In genomic region chr2:65170541-65171477, GRCh38 we compare ENCODE assay signal across 1 cellular context.
TF ChIP-seq lines count a peak whose summit lies in the region.
"Not testable (repeated sequence)": the region's sequence is repeated elsewhere in the genome, so short reads cannot be mapped to it uniquely, and the experiment has no call there.

No MANE protein-coding gene starts in this region.

TF ChIP-seq in HepG2, 621 proteins besides CTCF, POLR2A, EP300 and RAD21 (continues in another document):
- TF ChIP-seq MAFK (conservative IDR thresholded peaks at IDR 0.05 in 1 of 2, IDR thresholded peaks at IDR 0.05 in 1 of 2; ENCODE audit: low read length in 2 of 2), result peak in 1 of 2 experiments; percentile 56; a peak in 1 of 4 replicates
- 0 out of 2 replicates have a peak, but pooled peaks have one; percentile 7 for TF ChIP-seq ARID3A (IDR thresholded peaks at IDR 0.05; ENCODE audit: low read depth, low read length)
- not testable (repeated sequence) for TF ChIP-seq SOX6 (IDR thresholded peaks at IDR 0.05); CREM (CRISPR knock-in tag; IDR thresholded peaks at IDR 0.05); CREB1 (IDR thresholded peaks at IDR 0.05)
- TF ChIP-seq SOX6 (CRISPR knock-in tag; IDR thresholded peaks at IDR 0.05), result peak; percentile 64
- TF ChIP-seq GATAD2A (CRISPR knock-in tag; IDR thresholded peaks at IDR 0.05), result peak; percentile 68
- 0 out of 2 replicates have a peak, but pooled peaks have one; percentile 42 for TF ChIP-seq HOXA5 (CRISPR knock-in tag; IDR thresholded peaks at IDR 0.05)
- 0 out of 2 replicates have a peak, but pooled peaks have one; percentile 23 for TF ChIP-seq MIER3 (CRISPR knock-in tag; IDR thresholded peaks at IDR 0.05; ENCODE audit: borderline replicate concordance)
- peak; percentile 43; the same call in 1 of the 2 replicates for TF ChIP-seq DPF2 (CRISPR knock-in tag; IDR thresholded peaks at IDR 0.05; ENCODE audit: borderline replicate concordance, low read depth)
- peak; percentile 27; the same call in 1 of the 2 replicates for TF ChIP-seq CREM (IDR thresholded peaks at IDR 0.05)
- peak; percentile 80 for TF ChIP-seq MYPOP (CRISPR knock-in tag; IDR thresholded peaks at IDR 0.05)
- TF ChIP-seq SNAI1 (CRISPR knock-in tag; IDR thresholded peaks at IDR 0.05; ENCODE audit: borderline replicate concordance), result 0 out of 2 replicates have a peak, but pooled peaks have one; percentile 39
- TF ChIP-seq ZNF770 (CRISPR knock-in tag; IDR thresholded peaks at IDR 0.05), result peak; percentile 93
- peak; percentile 70; the same call in 1 of the 2 replicates for TF ChIP-seq CEBPB (IDR thresholded peaks at IDR 0.05; ENCODE audit: borderline replicate concordance, low read depth, low read length)
- peak; percentile 70; the same call in 1 of the 2 replicates for TF ChIP-seq ISL2 (CRISPR knock-in tag; IDR thresholded peaks at IDR 0.05)
- TF ChIP-seq HNF1B (CRISPR knock-in tag; IDR thresholded peaks at IDR 0.05), result peak; percentile 95
- TF ChIP-seq ZNF644 (CRISPR knock-in tag; IDR thresholded peaks at IDR 0.05; ENCODE audit: low read depth), result peak; percentile 49; the same call in 1 of the 2 replicates
- 0 out of 2 replicates have a peak, but pooled peaks have one; percentile 23 for TF ChIP-seq SALL1 (CRISPR knock-in tag; IDR thresholded peaks at IDR 0.05)
- peak; percentile 68 for TF ChIP-seq ARID5B (CRISPR knock-in tag; IDR thresholded peaks at IDR 0.05)
- TF ChIP-seq HNF1A (IDR thresholded peaks at IDR 0.05; ENCODE audit: low read depth), result peak; percentile 93
- peak; percentile 94 for TF ChIP-seq HNF1A (CRISPR knock-in tag; IDR thresholded peaks at IDR 0.05; ENCODE audit: borderline replicate concordance)
- peak; percentile 23; the same call in 1 of the 2 replicates for TF ChIP-seq ZNF563 (CRISPR knock-in tag; IDR thresholded peaks at IDR 0.05)
- TF ChIP-seq CREB1 (CRISPR knock-in tag; IDR thresholded peaks at IDR 0.05), result 0 out of 2 replicates have a peak, but pooled peaks have one; percentile 21
- TF ChIP-seq FOSL2 (CRISPR knock-in tag; IDR thresholded peaks at IDR 0.05), result peak; percentile 43
- TF ChIP-seq POGZ (CRISPR knock-in tag; IDR thresholded peaks at IDR 0.05), result 0 out of 2 replicates have a peak, but pooled peaks have one; percentile 26
- peak; percentile 25; the same call in 1 of the 2 replicates for TF ChIP-seq ZBTB33 (CRISPR knock-in tag; IDR thresholded peaks at IDR 0.05)
- TF ChIP-seq ZNF317 (CRISPR knock-in tag; IDR thresholded peaks at IDR 0.05), result 0 out of 2 replicates have a peak, but pooled peaks have one; percentile 31
- peak in 1 of 2 experiments; percentile 91; a peak in 2 of 4 replicates for TF ChIP-seq ATF4 (CRISPR knock-in tag; IDR thresholded peaks at IDR 0.05)
- TF ChIP-seq ZFP82 (CRISPR knock-in tag; IDR thresholded peaks at IDR 0.05; ENCODE audit: borderline replicate concordance), result 0 out of 2 replicates have a peak, but pooled peaks have one; percentile 28
- TF ChIP-seq KAT8 (CRISPR knock-in tag; IDR thresholded peaks at IDR 0.05), result peak; percentile 53
- TF ChIP-seq PAXIP1 (CRISPR knock-in tag; conservative IDR thresholded peaks at IDR 0.05), result peak; percentile 81
